Comparison of ENCODE assay signal across 8 cellular contexts in genomic region chr16:5116780-5117295, GRCh38. TPM values are rescaled to one million over a fixed set of nuclear protein-coding genes. Genes with fewer than 3 reads are reported as not detected.
"Had no signal": no experiment of that assay in that cellular context is flagged by ENCODE, and none has a peak within 500 bp of the region (broad histone marks: within the 10 kb centered on the region; RNA-seq: fewer than 3 reads in every experiment).

No MANE protein-coding gene starts in this region.

RNA-seq across cellular contexts. Expression of gene C16orf89, which starts 51.1 kb away (rescaled TPM):
- total RNA-seq: activated B cell treated with CpG ODN at 0.5 μM for 24 hours; activated CD8-positive, alpha-beta T cell treated with anti-CD3 and anti-CD28 coated beads for 36 hours; activated naive CD4-positive, alpha-beta T cell treated with anti-CD3 and anti-CD28 coated beads, Interleukin-2, amount 50 U/mL, for 72 hours; activated T-cell treated with anti-CD3 and anti-CD28 coated beads, Interleukin-2, amount 50 U/mL, for 4 hours; activated T-helper 2 cell treated with anti-CD3 and anti-CD28 coated beads, Interferon-gamma antibody, Interleukin-2, Interleukin-4, amounts not matched to agents 10 μg/mL and 5 μg/mL and 100 μg/mL, durations not matched to agents 14 hours and 24 hours and 36 hours; dermis blood vessel endothelial cell; foreskin keratinocyte had no signal
- polyA plus RNA-seq: foreskin keratinocyte, neural cell had no signal
